In the genomic region with DNA sequence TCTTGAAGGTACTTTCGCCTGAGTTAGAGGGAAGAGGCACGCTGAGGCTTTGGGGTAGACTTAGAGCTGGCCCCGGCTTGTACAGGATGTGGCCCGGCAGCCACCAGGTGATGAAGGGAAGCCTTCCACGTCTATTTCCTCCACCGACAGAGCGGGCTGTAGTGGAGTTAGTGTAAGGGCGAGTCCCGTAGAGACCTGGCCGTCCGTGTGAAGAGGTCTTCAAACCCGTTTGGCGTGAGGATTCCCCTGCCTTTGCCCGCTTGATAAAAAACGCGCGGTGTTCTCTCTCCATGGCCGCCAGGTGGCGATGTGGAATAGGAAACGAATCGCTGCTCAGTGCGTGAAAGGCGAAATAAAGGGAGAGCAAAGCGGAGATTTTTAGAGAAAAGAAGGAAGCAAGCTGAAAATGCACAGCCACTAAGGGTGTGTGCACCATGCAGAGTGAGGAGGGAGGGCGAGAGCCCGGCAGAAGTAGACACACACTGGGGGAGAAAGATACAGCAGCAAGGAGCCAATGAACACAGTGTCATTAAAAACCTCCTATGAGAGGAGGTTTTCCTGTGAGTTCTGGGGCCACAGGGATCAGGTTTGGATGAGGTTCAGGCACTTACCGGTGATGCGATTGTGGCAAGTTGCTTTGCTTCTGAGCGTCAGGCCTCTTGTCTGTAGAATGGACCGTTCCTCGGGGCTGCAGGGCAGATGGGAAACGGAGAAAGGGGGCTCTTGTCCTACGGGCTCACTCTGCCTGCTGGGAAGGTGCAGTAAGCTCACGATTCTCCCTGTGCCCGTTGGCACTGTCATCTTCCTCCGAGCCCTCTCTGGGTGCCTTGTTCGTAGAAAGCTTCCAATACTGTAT, we compare ENCODE assay signal across 1 cellular context.
TF ChIP-seq lines count a peak whose summit lies in the region.

No MANE protein-coding gene starts in this region.

TF ChIP-seq in HEK293, 187 proteins besides CTCF, POLR2A, EP300 and RAD21 (continued from another document):
- no peak for TF ChIP-seq ZNF513 (tag by site-specific recombination; IDR thresholded peaks at IDR 0.05)
- TF ChIP-seq ZXDB (tag by site-specific recombination; IDR thresholded peaks at IDR 0.05), result 0 out of 2 replicates have a peak, but pooled peaks have one; percentile 16
- TF ChIP-seq, protein P1, sequence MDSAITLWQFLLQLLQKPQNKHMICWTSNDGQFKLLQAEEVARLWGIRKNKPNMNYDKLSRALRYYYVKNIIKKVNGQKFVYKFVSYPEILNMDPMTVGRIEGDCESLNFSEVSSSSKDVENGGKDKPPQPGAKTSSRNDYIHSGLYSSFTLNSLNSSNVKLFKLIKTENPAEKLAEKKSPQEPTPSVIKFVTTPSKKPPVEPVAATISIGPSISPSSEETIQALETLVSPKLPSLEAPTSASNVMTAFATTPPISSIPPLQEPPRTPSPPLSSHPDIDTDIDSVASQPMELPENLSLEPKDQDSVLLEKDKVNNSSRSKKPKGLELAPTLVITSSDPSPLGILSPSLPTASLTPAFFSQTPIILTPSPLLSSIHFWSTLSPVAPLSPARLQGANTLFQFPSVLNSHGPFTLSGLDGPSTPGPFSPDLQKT (IDR thresholded peaks at IDR 0.05; ENCODE audit: borderline replicate concordance, low read depth, low read length), result no peak
- TF ChIP-seq ZBTB6 (tag by site-specific recombination; IDR thresholded peaks at IDR 0.05), result no peak
- 0 out of 2 replicates have a peak, but pooled peaks have one; percentile 13 for TF ChIP-seq KLF9 (tag by site-specific recombination; IDR thresholded peaks at IDR 0.05; ENCODE audit: low read depth)
- TF ChIP-seq ZSCAN4 (tag by site-specific recombination; IDR thresholded peaks at IDR 0.05), result peak; percentile 83
- no peak for TF ChIP-seq BCL6B (tag by site-specific recombination; IDR thresholded peaks at IDR 0.05)
- TF ChIP-seq, protein P2, sequence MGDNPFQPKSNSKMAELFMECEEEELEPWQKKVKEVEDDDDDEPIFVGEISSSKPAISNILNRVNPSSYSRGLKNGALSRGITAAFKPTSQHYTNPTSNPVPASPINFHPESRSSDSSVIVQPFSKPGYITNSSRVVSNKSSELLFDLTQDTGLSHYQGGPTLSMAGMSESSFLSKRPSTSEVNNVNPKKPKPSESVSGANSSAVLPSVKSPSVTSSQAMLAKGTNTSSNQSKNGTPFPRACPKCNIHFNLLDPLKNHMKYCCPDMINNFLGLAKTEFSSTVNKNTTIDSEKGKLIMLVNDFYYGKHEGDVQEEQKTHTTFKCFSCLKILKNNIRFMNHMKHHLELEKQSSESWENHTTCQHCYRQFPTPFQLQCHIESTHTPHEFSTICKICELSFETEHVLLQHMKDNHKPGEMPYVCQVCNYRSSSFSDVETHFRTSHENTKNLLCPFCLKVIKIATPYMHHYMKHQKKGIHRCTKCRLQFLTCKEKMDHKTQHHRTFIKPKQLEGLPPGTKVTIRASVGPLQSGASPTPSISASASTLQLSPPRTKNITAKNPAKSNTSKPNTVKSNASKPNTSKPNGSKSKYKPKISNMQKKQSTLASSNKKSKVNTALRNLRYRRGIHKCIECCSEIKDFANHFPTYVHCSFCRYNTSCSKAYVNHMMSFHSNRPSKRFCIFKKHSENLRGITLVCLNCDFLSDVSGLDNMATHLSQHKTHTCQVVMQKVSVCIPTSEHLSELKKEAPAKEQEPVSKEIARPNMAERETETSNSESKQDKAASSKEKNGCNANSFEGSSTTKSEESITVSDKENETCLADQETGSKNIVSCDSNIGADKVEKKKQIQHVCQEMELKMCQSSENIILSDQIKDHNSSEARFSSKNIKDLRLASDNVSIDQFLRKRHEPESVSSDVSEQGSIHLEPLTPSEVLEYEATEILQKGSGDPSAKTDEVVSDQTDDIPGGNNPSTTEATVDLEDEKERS (tag by site-specific recombination; IDR thresholded peaks at IDR 0.05), result no peak
- no peak for TF ChIP-seq ZNF501 (tag by site-specific recombination; IDR thresholded peaks at IDR 0.05)
- TF ChIP-seq BCL11B (tag by site-specific recombination; IDR thresholded peaks at IDR 0.05; ENCODE audit: low read depth), result no peak
- peak; percentile 63; the same call in 1 of the 2 replicates for TF ChIP-seq GFI1B (tag by site-specific recombination; IDR thresholded peaks at IDR 0.05)
- peak; percentile 67 for TF ChIP-seq ZSCAN30 (tag by site-specific recombination; IDR thresholded peaks at IDR 0.05)
